In the genomic region with DNA sequence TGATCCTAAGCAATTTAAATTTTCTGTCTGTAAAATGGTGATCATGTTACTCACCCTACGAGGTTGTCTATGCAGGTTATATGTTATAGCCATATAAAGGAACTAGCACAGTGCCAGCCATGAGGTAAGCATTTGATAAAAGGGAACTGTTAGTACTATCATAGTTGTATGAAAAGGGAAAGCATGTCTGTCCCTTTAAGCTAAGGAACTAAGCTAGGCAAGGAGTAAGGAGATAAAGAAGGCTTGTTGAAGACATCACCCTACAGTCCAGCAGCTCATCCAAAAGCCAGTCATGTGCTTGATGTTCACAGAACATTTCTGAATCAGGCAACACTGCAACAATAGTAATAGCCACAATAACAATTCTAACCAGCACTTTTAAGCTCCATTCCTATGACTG, we compare ENCODE assay signal across 1 cellular context.
TF ChIP-seq lines count a peak whose summit lies in the region.

No MANE protein-coding gene starts in this region.

TF ChIP-seq in GM12878, 131 proteins besides CTCF, POLR2A, EP300 and RAD21 (continued from another document):
- TF ChIP-seq, protein P1, sequence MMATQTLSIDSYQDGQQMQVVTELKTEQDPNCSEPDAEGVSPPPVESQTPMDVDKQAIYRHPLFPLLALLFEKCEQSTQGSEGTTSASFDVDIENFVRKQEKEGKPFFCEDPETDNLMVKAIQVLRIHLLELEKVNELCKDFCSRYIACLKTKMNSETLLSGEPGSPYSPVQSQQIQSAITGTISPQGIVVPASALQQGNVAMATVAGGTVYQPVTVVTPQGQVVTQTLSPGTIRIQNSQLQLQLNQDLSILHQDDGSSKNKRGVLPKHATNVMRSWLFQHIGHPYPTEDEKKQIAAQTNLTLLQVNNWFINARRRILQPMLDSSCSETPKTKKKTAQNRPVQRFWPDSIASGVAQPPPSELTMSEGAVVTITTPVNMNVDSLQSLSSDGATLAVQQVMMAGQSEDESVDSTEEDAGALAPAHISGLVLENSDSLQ (IDR thresholded peaks at IDR 0.05): no peak
- TF ChIP-seq, protein P2, sequence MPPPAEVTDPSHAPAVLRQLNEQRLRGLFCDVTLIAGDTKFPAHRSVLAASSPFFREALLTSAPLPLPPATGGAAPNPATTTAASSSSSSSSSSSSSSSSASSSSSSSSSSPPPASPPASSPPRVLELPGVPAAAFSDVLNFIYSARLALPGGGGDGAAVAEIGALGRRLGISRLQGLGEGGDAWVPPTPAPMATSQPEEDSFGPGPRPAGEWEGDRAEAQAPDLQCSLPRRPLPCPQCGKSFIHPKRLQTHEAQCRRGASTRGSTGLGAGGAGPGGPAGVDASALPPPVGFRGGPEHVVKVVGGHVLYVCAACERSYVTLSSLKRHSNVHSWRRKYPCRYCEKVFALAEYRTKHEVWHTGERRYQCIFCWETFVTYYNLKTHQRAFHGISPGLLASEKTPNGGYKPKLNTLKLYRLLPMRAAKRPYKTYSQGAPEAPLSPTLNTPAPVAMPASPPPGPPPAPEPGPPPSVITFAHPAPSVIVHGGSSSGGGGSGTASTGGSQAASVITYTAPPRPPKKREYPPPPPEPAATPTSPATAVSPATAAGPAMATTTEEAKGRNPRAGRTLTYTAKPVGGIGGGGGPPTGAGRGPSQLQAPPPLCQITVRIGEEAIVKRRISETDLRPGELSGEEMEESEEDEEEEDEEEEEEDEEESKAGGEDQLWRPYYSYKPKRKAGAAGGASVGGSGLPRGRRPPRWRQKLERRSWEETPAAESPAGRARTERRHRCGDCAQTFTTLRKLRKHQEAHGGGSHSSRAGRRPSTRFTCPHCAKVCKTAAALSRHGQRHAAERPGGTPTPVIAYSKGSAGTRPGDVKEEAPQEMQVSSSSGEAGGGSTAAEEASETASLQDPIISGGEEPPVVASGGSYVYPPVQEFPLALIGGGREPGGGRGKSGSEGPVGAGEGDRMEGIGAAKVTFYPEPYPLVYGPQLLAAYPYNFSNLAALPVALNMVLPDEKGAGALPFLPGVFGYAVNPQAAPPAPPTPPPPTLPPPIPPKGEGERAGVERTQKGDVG (CRISPR knock-in tag; IDR thresholded peaks at IDR 0.05): no peak
- TF ChIP-seq, protein P3, sequence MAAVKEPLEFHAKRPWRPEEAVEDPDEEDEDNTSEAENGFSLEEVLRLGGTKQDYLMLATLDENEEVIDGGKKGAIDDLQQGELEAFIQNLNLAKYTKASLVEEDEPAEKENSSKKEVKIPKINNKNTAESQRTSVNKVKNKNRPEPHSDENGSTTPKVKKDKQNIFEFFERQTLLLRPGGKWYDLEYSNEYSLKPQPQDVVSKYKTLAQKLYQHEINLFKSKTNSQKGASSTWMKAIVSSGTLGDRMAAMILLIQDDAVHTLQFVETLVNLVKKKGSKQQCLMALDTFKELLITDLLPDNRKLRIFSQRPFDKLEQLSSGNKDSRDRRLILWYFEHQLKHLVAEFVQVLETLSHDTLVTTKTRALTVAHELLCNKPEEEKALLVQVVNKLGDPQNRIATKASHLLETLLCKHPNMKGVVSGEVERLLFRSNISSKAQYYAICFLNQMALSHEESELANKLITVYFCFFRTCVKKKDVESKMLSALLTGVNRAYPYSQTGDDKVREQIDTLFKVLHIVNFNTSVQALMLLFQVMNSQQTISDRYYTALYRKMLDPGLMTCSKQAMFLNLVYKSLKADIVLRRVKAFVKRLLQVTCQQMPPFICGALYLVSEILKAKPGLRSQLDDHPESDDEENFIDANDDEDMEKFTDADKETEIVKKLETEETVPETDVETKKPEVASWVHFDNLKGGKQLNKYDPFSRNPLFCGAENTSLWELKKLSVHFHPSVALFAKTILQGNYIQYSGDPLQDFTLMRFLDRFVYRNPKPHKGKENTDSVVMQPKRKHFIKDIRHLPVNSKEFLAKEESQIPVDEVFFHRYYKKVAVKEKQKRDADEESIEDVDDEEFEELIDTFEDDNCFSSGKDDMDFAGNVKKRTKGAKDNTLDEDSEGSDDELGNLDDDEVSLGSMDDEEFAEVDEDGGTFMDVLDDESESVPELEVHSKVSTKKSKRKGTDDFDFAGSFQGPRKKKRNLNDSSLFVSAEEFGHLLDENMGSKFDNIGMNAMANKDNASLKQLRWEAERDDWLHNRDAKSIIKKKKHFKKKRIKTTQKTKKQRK (IDR thresholded peaks at IDR 0.05; ENCODE audit: low read depth, low read length): no peak
- TF ChIP-seq MYB (IDR thresholded peaks at IDR 0.05; ENCODE audit: borderline replicate concordance, low read depth, low read length) (no peak), RCOR1 (conservative IDR thresholded peaks at IDR 0.05; ENCODE audit: low read depth, low read length) (no peak), NRF1 (conservative IDR thresholded peaks at IDR 0.05; ENCODE audit: low read depth, low read length) (no peak)
